Comparison of ENCODE assay signal across 6 cellular contexts in the genomic region with DNA sequence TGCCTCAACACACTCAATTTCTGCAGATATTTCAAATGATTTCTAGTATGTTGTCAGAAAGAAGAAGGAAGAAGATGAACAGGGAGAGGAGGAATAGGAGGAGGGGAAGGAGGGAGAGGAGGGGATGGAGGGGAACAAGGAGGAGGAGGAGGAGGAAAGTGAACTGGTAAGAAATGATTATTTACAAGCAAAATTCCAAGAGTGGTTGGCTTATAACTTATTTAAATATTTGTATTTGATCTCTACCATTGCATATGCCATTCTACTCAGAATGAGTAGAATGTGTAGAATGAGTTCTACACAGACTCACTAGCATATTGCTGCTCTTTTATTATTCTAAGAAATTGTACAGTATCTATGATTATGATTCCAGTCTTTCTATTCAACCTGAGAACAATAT.
"Had no signal": no experiment of that assay in that cellular context is flagged by ENCODE, and none has a peak within 500 bp of the region (broad histone marks: within the 10 kb centered on the region; RNA-seq: fewer than 3 reads in every experiment).

No MANE protein-coding gene starts in this region.

- DNase-seq: IMR-90, KBM-7, KG1 had no signal

- FAIRE-seq: HTR-8/SVneo had no signal

- H3K27ac ChIP-seq: HL-60, KMS-11 had no signal

- H3K9ac ChIP-seq: KMS-11 had no signal

- H3K4me2 ChIP-seq: KMS-11 had no signal
